ENCODE assay signal across 26 cellular contexts in the genomic region with DNA sequence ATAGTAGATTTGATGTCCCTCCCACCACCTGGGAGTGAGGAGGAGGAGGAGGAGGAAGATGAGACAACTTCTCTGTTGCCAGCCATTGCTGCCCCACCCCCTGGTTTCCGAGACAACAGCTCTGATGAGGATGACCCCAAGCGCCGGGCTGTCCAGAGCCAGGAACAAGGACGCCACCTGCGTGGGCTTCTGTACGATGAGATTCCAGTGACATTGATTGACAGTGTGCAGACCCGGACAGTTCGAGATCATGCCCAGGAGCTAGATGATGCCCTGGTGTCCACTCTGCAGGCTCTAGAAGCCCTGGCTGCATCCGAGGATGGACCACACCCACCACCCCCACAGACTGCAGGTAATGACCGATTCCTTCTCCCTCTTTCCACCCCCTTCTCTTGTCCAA.
"Had no signal": no experiment of that assay in that cellular context is flagged by ENCODE, and none has a peak within 500 bp of the region (broad histone marks: within the 10 kb centered on the region; RNA-seq: fewer than 3 reads in every experiment).

No MANE protein-coding gene starts in this region.

- H3K4me1 ChIP-seq: pancreas, prostate gland, right lobe of liver, sigmoid colon, thyroid gland, tibial nerve, upper lobe of left lung, uterus had no signal

- ATAC-seq: naive thymus-derived CD8-positive, alpha-beta T cell; natural killer cell treated with Interleukin-12 subunit alpha and Interleukin-12 subunit beta and Interleukin-15 and Interleukin-18, amount 100 ng/mL, for 72 hours; right cardiac atrium; right lobe of liver; stimulated activated effector memory CD8-positive, alpha-beta T cell treated with anti-CD3 and anti-CD28 coated beads, Interleukin-12 subunit alpha, Interleukin-12 subunit beta, amount 100 ng/mL, for 72 hours; stimulated activated naive B cell treated with anti-CD40 and anti-IgM and Interleukin-4, amounts not matched to agents 10 μg/mL and 1 μg/mL and 100 μg/mL, for 72 hours had no signal

- H3K36me3 ChIP-seq: pancreas, prostate gland, right lobe of liver, sigmoid colon, stomach, thoracic aorta, thyroid gland, tibial nerve, upper lobe of left lung, uterus had no signal

- H3K27ac ChIP-seq: pancreas, prostate gland, right lobe of liver, sigmoid colon, stomach, thoracic aorta, thyroid gland, tibial nerve, upper lobe of left lung, uterus had no signal

- DNase-seq: naive B cell; naive thymus-derived CD8-positive, alpha-beta T cell; nephron progenitor cell; occipital lobe; pancreas; retina; right cardiac atrium; right lobe of liver; sigmoid colon; small intestine; stimulated activated CD4-positive, alpha-beta T cell treated with anti-CD3 and anti-CD28 coated beads, Interleukin-15, amount 100 ng/mL, for 24 hours; stimulated activated CD4-positive, alpha-beta T cell treated with anti-CD3 and anti-CD28 coated beads, Interleukin-2, amount 100 ng/mL, for 24 hours; stimulated activated CD4-positive, alpha-beta T cell treated with anti-CD3 and anti-CD28 coated beads, Interleukin-2, amount 100 ng/mL, for 48 hours; stimulated activated CD4-positive, alpha-beta T cell treated with anti-CD3 and anti-CD28 coated beads, Interleukin-4, amount 100 ng/mL, for 24 hours; stimulated activated naive B cell treated with anti-CD40 and anti-IgM and Interleukin-4, amounts not matched to agents 10 μg/mL and 1 μg/mL and 100 μg/mL, for 72 hours; stimulated activated naive CD4-positive, alpha-beta T cell treated with Interleukin-2 at 50 U/mL for 16 hours; stomach; thyroid gland; trophoblast cell; upper lobe of left lung; uterus had no signal

- H3K9me3 ChIP-seq: pancreas, prostate gland, right lobe of liver, sigmoid colon, stomach, thoracic aorta, thyroid gland, tibial nerve, upper lobe of left lung, uterus had no signal

- H3K4me3 ChIP-seq: pancreas, prostate gland, right lobe of liver, sigmoid colon, stomach, thoracic aorta, thyroid gland, tibial nerve, upper lobe of left lung, uterus had no signal

- H3K27me3 ChIP-seq: right lobe of liver, sigmoid colon, thyroid gland, tibial nerve, upper lobe of left lung, uterus had no signal
